In genomic region chr15:83928392-83928734, GRCh38 we compare ENCODE assay signal across 11 cellular contexts.
A peak's percentile ranks its signal among the peaks of the same experiment; 100 is the strongest.
DNase-seq lines count a peak whose midpoint lies in the region; ATAC-seq and TF ChIP-seq lines count a peak whose summit lies in the region.
"Had no signal": no experiment of that assay in that cellular context is flagged by ENCODE, and none has a peak within 500 bp of the region (broad histone marks: within the 10 kb centered on the region; RNA-seq: fewer than 3 reads in every experiment).

No MANE protein-coding gene starts in this region.

- TF ChIP-seq CTCF in MM.1S (IDR thresholded peaks at IDR 0.05; ENCODE audit: low read length) (no peak), esophagus squamous epithelium (IDR thresholded peaks at IDR 0.05) (no peak)

- no peaks in the 10 kb centered on the region for H3K9me2 ChIP-seq in MM.1S (replicated peaks; ENCODE audit: insufficient read depth, low read length)

- peak overlapping the region; percentile 66 for H3K27ac ChIP-seq in MM.1S (ENCODE audit: low read length)
- H3K27ac ChIP-seq in esophagus squamous epithelium = no peak overlapping the region

- peak overlapping the region; percentile 6; the same call in 1 of the 2 replicates for H3K4me3 ChIP-seq in MM.1S (ENCODE audit: low read length)
- H3K4me3 ChIP-seq in esophagus squamous epithelium = no peak overlapping the region

- H4K20me1 ChIP-seq in MM.1S (ENCODE audit: insufficient read depth, low read length) = no peaks in the 10 kb centered on the region

- H3K36me3 ChIP-seq in MM.1S (replicated peaks; ENCODE audit: insufficient read depth, low read length) (no peaks in the 10 kb centered on the region), esophagus squamous epithelium (no peaks in the 10 kb centered on the region)

- H3K4me1 ChIP-seq in MM.1S (ENCODE audit: low read length) = peaks cover 25% of the 10 kb centered on the region
- no peaks in the 10 kb centered on the region for H3K4me1 ChIP-seq in esophagus squamous epithelium

- H3K79me2 ChIP-seq in MM.1S (ENCODE audit: low read length) = no peaks in the 10 kb centered on the region

- H2AFZ ChIP-seq in MM.1S (ENCODE audit: low read length) = peak overlapping the region; percentile 14; the same call in 1 of the 2 replicates

- TF ChIP-seq POLR2A in esophagus squamous epithelium (IDR thresholded peaks at IDR 0.05) = no peak

- H3F3A ChIP-seq in MM.1S (ENCODE audit: insufficient read depth, low read length) = peaks cover 14% of the 10 kb centered on the region

- H3K9ac ChIP-seq in MM.1S (ENCODE audit: low read length) = peak overlapping the region; percentile 1; the same call in 1 of the 2 replicates

- intact Hi-C loops in esophagus squamous epithelium (cut with DNase I) = no loop called here

- DNase-seq in MM.1S = peak; percentile 86
- DNase-seq in esophagus squamous epithelium (lab: John Stamatoyannopoulos, UW) = no peak
- no peak for DNase-seq in NCI-H526 (lab: John Stamatoyannopoulos, UW)
- DNase-seq in cerebellar nuclear complex (lab: John Stamatoyannopoulos, UW) = no peak
- no peak for DNase-seq in GM03348 (ENCODE audit: low spot score)
- DNase-seq: H7, NCI-H1048 had no signal

- ATAC-seq in GM18499 (IDR thresholded peaks at IDR 0.05; ENCODE audit: insufficient read depth, unreplicated experiment) = peak; percentile 84
- ATAC-seq in GM19351 (IDR thresholded peaks at IDR 0.05; ENCODE audit: unreplicated experiment) = peak; percentile 76
- ATAC-seq in HG02870 (IDR thresholded peaks at IDR 0.05; ENCODE audit: unreplicated experiment) = peak; percentile 67
- ATAC-seq: esophagus mucosa had no signal

- H3K27me3 ChIP-seq in MM.1S (replicated peaks; ENCODE audit: insufficient read depth, low read length) (no peaks in the 10 kb centered on the region), esophagus squamous epithelium (no peaks in the 10 kb centered on the region)

- H3K4me2 ChIP-seq in MM.1S (ENCODE audit: low read depth, low read length) = peak overlapping the region; percentile 46

- 73 to 76% methylated on average over 1 of the region's 1 CpG for WGBS in esophagus squamous epithelium, 2 donors

- H3K9me3 ChIP-seq in MM.1S (replicated peaks; ENCODE audit: insufficient read depth, low read length) (no peaks in the 10 kb centered on the region), esophagus squamous epithelium (no peaks in the 10 kb centered on the region)
